ENCODE assay signal across 1 cellular context in genomic region chr7:36667007-36667406, GRCh38.
TF ChIP-seq lines count a peak whose summit lies in the region.

No MANE protein-coding gene starts in this region.

TF ChIP-seq in HepG2, 621 proteins besides CTCF, POLR2A, EP300 and RAD21 (continued from another document and continues in another):
- TF ChIP-seq, protein P1, sequence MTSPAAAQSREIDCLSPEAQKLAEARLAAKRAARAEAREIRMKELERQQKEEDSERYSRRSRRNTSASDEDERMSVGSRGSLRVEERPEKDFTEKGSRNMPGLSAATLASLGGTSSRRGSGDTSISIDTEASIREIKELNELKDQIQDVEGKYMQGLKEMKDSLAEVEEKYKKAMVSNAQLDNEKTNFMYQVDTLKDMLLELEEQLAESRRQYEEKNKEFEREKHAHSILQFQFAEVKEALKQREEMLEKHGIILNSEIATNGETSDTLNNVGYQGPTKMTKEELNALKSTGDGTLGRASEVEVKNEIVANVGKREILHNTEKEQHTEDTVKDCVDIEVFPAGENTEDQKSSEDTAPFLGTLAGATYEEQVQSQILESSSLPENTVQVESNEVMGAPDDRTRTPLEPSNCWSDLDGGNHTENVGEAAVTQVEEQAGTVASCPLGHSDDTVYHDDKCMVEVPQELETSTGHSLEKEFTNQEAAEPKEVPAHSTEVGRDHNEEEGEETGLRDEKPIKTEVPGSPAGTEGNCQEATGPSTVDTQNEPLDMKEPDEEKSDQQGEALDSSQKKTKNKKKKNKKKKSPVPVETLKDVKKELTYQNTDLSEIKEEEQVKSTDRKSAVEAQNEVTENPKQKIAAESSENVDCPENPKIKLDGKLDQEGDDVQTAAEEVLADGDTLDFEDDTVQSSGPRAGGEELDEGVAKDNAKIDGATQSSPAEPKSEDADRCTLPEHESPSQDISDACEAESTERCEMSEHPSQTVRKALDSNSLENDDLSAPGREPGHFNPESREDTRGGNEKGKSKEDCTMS (CRISPR knock-in tag; conservative IDR thresholded peaks at IDR 0.05): no peak
- TF ChIP-seq TCF7L2 (IDR thresholded peaks at IDR 0.05; ENCODE audit: low read depth, low read length) (no peak), ZNF382 (CRISPR knock-in tag; IDR thresholded peaks at IDR 0.05; ENCODE audit: borderline replicate concordance) (no peak), ZFAT (CRISPR knock-in tag; conservative IDR thresholded peaks at IDR 0.05) (no peak), ARHGAP35 (CRISPR knock-in tag; IDR thresholded peaks at IDR 0.05; ENCODE audit: borderline replicate concordance) (no peak), CEBPG (CRISPR knock-in tag; IDR thresholded peaks at IDR 0.05) (peak; percentile 54; the same call in 1 of the 2 replicates), TAF1 (CRISPR knock-in tag; IDR thresholded peaks at IDR 0.05) (no peak), ZNF672 (CRISPR knock-in tag; IDR thresholded peaks at IDR 0.05) (no peak), FOXK2 (IDR thresholded peaks at IDR 0.05) (no peak), SOX13 (IDR thresholded peaks at IDR 0.05) (no peak), SOX13 (CRISPR knock-in tag; conservative IDR thresholded peaks at IDR 0.05 in 1 of 2, IDR thresholded peaks at IDR 0.05 in 1 of 2) (0 out of 4 replicates have a peak, but pooled peaks of 1 of the 2 experiments have one; percentile 23), CBX1 (IDR thresholded peaks at IDR 0.05; ENCODE audit: low read depth) (no peak), TFAP4 (IDR thresholded peaks at IDR 0.05; ENCODE audit: borderline replicate concordance, low read depth) (no peak), ZFX (CRISPR knock-in tag; IDR thresholded peaks at IDR 0.05; ENCODE audit: low read depth) (no peak), ZHX1 (CRISPR knock-in tag; IDR thresholded peaks at IDR 0.05; ENCODE audit: low read depth) (no peak), FOXO4 (CRISPR knock-in tag; conservative IDR thresholded peaks at IDR 0.05) (no peak), ZNF547 (CRISPR knock-in tag; IDR thresholded peaks at IDR 0.05) (no peak), ZNF75D (CRISPR knock-in tag; IDR thresholded peaks at IDR 0.05; ENCODE audit: borderline replicate concordance) (no peak), KDM5A (IDR thresholded peaks at IDR 0.05; ENCODE audit: borderline replicate concordance, low read length) (no peak), NCOA2 (CRISPR knock-in tag; IDR thresholded peaks at IDR 0.05) (no peak), ZNF124 (CRISPR knock-in tag; IDR thresholded peaks at IDR 0.05) (no peak)
- TF ChIP-seq, protein P2, sequence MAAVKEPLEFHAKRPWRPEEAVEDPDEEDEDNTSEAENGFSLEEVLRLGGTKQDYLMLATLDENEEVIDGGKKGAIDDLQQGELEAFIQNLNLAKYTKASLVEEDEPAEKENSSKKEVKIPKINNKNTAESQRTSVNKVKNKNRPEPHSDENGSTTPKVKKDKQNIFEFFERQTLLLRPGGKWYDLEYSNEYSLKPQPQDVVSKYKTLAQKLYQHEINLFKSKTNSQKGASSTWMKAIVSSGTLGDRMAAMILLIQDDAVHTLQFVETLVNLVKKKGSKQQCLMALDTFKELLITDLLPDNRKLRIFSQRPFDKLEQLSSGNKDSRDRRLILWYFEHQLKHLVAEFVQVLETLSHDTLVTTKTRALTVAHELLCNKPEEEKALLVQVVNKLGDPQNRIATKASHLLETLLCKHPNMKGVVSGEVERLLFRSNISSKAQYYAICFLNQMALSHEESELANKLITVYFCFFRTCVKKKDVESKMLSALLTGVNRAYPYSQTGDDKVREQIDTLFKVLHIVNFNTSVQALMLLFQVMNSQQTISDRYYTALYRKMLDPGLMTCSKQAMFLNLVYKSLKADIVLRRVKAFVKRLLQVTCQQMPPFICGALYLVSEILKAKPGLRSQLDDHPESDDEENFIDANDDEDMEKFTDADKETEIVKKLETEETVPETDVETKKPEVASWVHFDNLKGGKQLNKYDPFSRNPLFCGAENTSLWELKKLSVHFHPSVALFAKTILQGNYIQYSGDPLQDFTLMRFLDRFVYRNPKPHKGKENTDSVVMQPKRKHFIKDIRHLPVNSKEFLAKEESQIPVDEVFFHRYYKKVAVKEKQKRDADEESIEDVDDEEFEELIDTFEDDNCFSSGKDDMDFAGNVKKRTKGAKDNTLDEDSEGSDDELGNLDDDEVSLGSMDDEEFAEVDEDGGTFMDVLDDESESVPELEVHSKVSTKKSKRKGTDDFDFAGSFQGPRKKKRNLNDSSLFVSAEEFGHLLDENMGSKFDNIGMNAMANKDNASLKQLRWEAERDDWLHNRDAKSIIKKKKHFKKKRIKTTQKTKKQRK (IDR thresholded peaks at IDR 0.05; ENCODE audit: low read length): no peak
- TF ChIP-seq, protein P3, sequence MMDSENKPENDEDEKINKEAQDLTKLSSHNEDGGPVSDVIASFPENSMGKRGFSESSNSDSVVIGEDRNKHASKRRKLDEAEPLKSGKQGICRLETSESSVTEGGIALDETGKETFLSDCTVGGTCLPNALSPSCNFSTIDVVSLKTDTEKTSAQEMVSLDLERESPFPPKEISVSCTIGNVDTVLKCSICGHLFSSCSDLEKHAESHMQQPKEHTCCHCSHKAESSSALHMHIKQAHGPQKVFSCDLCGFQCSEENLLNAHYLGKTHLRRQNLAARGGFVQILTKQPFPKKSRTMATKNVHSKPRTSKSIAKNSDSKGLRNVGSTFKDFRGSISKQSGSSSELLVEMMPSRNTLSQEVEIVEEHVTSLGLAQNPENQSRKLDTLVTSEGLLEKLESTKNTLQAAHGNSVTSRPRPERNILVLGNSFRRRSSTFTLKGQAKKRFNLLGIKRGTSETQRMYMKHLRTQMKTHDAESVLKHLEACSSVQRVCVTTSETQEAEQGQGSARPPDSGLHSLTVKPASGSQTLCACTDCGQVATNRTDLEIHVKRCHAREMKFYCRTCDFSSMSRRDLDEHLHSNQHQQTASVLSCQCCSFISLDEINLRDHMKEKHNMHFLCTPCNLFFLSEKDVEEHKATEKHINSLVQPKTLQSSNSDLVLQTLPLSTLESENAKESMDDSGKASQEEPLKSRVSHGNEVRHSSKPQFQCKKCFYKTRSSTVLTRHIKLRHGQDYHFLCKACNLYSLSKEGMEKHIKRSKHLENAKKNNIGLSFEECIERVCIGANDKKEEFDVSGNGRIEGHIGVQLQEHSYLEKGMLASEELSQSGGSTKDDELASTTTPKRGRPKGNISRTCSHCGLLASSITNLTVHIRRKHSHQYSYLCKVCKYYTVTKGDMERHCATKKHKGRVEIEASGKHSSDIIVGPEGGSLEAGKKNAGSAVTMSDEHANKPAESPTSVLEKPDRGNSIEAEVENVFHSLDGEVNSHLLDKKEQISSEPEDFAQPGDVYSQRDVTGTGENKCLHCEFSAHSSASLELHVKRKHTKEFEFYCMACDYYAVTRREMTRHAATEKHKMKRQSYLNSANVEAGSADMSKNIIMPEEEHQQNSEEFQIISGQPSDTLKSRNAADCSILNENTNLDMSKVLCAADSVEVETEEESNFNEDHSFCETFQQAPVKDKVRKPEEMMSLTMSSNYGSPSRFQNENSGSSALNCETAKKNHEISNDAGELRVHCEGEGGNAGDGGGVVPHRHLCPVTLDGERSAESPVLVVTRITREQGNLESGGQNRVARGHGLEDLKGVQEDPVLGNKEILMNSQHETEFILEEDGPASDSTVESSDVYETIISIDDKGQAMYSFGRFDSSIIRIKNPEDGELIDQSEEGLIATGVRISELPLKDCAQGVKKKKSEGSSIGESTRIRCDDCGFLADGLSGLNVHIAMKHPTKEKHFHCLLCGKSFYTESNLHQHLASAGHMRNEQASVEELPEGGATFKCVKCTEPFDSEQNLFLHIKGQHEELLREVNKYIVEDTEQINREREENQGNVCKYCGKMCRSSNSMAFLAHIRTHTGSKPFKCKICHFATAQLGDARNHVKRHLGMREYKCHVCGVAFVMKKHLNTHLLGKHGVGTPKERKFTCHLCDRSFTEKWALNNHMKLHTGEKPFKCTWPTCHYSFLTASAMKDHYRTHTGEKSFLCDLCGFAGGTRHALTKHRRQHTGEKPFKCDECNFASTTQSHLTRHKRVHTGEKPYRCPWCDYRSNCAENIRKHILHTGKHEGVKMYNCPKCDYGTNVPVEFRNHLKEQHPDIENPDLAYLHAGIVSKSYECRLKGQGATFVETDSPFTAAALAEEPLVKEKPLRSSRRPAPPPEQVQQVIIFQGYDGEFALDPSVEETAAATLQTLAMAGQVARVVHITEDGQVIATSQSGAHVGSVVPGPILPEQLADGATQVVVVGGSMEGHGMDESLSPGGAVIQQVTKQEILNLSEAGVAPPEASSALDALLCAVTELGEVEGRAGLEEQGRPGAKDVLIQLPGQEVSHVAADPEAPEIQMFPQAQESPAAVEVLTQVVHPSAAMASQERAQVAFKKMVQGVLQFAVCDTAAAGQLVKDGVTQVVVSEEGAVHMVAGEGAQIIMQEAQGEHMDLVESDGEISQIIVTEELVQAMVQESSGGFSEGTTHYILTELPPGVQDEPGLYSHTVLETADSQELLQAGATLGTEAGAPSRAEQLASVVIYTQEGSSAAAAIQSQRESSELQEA (CRISPR knock-in tag; IDR thresholded peaks at IDR 0.05; ENCODE audit: not compliant biosample characterization): no peak
- TF ChIP-seq, protein P4, sequence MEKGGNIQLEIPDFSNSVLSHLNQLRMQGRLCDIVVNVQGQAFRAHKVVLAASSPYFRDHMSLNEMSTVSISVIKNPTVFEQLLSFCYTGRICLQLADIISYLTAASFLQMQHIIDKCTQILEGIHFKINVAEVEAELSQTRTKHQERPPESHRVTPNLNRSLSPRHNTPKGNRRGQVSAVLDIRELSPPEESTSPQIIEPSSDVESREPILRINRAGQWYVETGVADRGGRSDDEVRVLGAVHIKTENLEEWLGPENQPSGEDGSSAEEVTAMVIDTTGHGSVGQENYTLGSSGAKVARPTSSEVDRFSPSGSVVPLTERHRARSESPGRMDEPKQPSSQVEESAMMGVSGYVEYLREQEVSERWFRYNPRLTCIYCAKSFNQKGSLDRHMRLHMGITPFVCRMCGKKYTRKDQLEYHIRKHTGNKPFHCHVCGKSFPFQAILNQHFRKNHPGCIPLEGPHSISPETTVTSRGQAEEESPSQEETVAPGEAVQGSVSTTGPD (CRISPR knock-in tag; IDR thresholded peaks at IDR 0.05): no peak
